8 cellular contexts compared by ENCODE assay signal in genomic region chr3:168248383-168249047, GRCh38.
DNase-seq lines count a peak whose midpoint lies in the region; ATAC-seq and TF ChIP-seq lines count a peak whose summit lies in the region.

No MANE protein-coding gene starts in this region.

- peaks cover 28% of the 10 kb centered on the region for H3K27me3 ChIP-seq in SK-N-SH (ENCODE audit: insufficient read depth)
- H3K27me3 ChIP-seq in neuron (ENCODE audit: insufficient read depth, low read length): no peaks in the 10 kb centered on the region

- TF ChIP-seq CTCF in SK-N-SH (IDR thresholded peaks at IDR 0.05) (no peak), foreskin fibroblast (IDR thresholded peaks at IDR 0.05; ENCODE audit: low read depth, low read length) (no peak)

- ATAC-seq in HG02840 (IDR thresholded peaks at IDR 0.05; ENCODE audit: low FRiP score, unreplicated experiment) (no peak), GM19397 (IDR thresholded peaks at IDR 0.05; ENCODE audit: unreplicated experiment) (no peak)

- DNase-seq in activated gamma-delta T cell (lab: John Stamatoyannopoulos, UW) (peak; percentile 4), activated gamma-delta T cell treated with Interleukin-2 at 50 U/mL for 16 hours (no peak), SK-N-SH (peak; percentile 72), foreskin fibroblast (peak; percentile 45 to 76), NCI-H2029 (lab: John Stamatoyannopoulos, UW) (no peak)

- POLR2A ChIA-PET in SK-N-SH (lab: Yijun Ruan, JAX): interaction anchor here (0.7 to 1.2 kb wide), 4 partner anchors 11 to 306 kb away, joined by 3 to 6 read pairs (median 4); no protein-coding TSS in a partner anchor

- no peak for TF ChIP-seq RAD21 in SK-N-SH (IDR thresholded peaks at IDR 0.05; ENCODE audit: low read length)

- peak in 1 of 2 experiments; percentile 11; a peak in 1 of 4 replicates for TF ChIP-seq EP300 in SK-N-SH (IDR thresholded peaks at IDR 0.05; ENCODE audit: borderline replicate concordance in 1 of 2, low read depth in 1 of 2, low read length in 1 of 2)

- 1% methylated on average over 21 of the region's 21 CpGs for WGBS in SK-N-SH (ENCODE audit: low lambda C conversion rate)

- H3K36me3 ChIP-seq in SK-N-SH (replicated peaks in 1 of 2; ENCODE audit: control insufficient read depth in 1 of 2, insufficient read depth in 2 of 2, low read length in 1 of 2) (no peaks in the 10 kb centered on the region), neuron (ENCODE audit: insufficient read depth, low read length) (no peaks in the 10 kb centered on the region)

- H2AFZ ChIP-seq in SK-N-SH (ENCODE audit: low read depth) (peak overlapping the region; percentile 82; the same call in 1 of the 2 replicates), neuron (ENCODE audit: low read depth, low read length) (peak overlapping the region; percentile 92)

- peaks cover 0 to 2% of the 10 kb centered on the region in 2 experiments; a peak in 1 of 4 replicates for H3K4me1 ChIP-seq in SK-N-SH (ENCODE audit: control insufficient read depth in 1 of 2, insufficient read depth in 2 of 2, low read depth in 1 of 2, low read length in 1 of 2)
- H3K4me1 ChIP-seq in neuron (ENCODE audit: insufficient read depth, low read length): peaks cover 21% of the 10 kb centered on the region

- H3K79me2 ChIP-seq in SK-N-SH (ENCODE audit: insufficient read depth): no peaks in the 10 kb centered on the region

- H3K9ac ChIP-seq in SK-N-SH: no peak overlapping the region

- H3K4me2 ChIP-seq in SK-N-SH: peak overlapping the region; percentile 94

- peaks cover 3% of the 10 kb centered on the region for H3F3A ChIP-seq in SK-N-SH (replicated peaks; ENCODE audit: insufficient read depth)

- H3K9me2 ChIP-seq in SK-N-SH: no peaks in the 10 kb centered on the region

- CTCF ChIA-PET in SK-N-SH (lab: Yijun Ruan, JAX): interaction anchor here (0.9 to 3.7 kb wide), 6 partner anchors 19 to 599 kb away, joined by 3 to 20 read pairs (median 3); no protein-coding TSS in a partner anchor

- H3K27ac ChIP-seq in SK-N-SH (ENCODE audit: low read depth in 2 of 2, low read length in 1 of 2): peak overlapping the region in 1 of 2 experiments; percentile 79; a peak in 2 of 4 replicates

- H3K4me3 ChIP-seq in SK-N-SH (ENCODE audit: low read depth in 2 of 2, low read length in 1 of 2) (peak overlapping the region; percentile 55 to 68), foreskin fibroblast (ENCODE audit: low read depth in 1 of 2, low read length in 2 of 2) (peak overlapping the region; percentile 50 to 55), neuron (ENCODE audit: low read length) (peak overlapping the region; percentile 77)

- H4K20me1 ChIP-seq in SK-N-SH (ENCODE audit: insufficient read depth): no peaks in the 10 kb centered on the region

- H3K9me3 ChIP-seq in SK-N-SH (no peaks in the 10 kb centered on the region), neuron (ENCODE audit: low read length) (peaks cover 3% of the 10 kb centered on the region)

TF ChIP-seq in SK-N-SH, 30 proteins besides CTCF, POLR2A, EP300 and RAD21:
- TF ChIP-seq CHD2 (IDR thresholded peaks at IDR 0.05; ENCODE audit: low read length, partially characterized antibody) (peak; percentile 20), SMC3 (IDR thresholded peaks at IDR 0.05; ENCODE audit: low read depth, low read length) (no peak), REST (IDR thresholded peaks at IDR 0.05; ENCODE audit: low read depth, low read length) (peak; percentile 48; the same call in 1 of the 2 replicates)

Comparison
In these comparisons a context has a peak if more than half of its experiments do, and no peak if none do; other contexts are left out.
1. DNase-seq: peak in activated gamma-delta T cell (single experiment), SK-N-SH (single experiment) and foreskin fibroblast (2 of 2); none in activated gamma-delta T cell treated with Interleukin-2 at 50 U/mL for 16 hours (single experiment) and NCI-H2029 (single experiment).
2. Peak in every context shown above with its lines, with median percentiles within 50 percentile points of each other: H3K4me3 ChIP-seq.